In the genomic region with DNA sequence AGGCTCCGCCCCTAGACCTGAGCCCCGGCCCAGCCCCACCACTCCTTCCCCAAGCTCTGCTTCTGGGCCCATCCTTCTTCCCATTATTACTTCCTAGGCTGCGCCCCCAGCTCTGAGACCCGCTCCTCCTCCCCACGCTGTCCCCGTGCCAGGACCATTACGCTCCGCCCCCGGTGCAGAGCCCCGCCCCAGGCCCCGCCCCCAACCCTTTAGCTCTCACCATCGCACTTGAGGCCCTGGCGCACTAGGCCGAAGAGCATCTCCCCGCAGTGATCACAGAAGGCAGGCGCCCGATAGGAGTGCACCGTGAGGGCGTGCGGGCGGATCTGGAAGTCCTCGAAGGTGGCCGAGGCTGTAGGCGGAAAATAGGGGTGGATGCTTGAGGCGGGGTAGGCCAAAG, we compare ENCODE assay signal across 2 cellular contexts.
TF ChIP-seq lines count a peak whose summit lies in the region.

No MANE protein-coding gene starts in this region.

TF ChIP-seq in GM23338, 12 proteins besides CTCF, POLR2A, EP300 and RAD21:
- no peak for TF ChIP-seq CREB1 (CRISPR knock-in tag; IDR thresholded peaks at IDR 0.05; ENCODE audit: low read depth)
- TF ChIP-seq JUNB (IDR thresholded peaks at IDR 0.05; ENCODE audit: unreplicated experiment), result no peak
- TF ChIP-seq, protein P1, sequence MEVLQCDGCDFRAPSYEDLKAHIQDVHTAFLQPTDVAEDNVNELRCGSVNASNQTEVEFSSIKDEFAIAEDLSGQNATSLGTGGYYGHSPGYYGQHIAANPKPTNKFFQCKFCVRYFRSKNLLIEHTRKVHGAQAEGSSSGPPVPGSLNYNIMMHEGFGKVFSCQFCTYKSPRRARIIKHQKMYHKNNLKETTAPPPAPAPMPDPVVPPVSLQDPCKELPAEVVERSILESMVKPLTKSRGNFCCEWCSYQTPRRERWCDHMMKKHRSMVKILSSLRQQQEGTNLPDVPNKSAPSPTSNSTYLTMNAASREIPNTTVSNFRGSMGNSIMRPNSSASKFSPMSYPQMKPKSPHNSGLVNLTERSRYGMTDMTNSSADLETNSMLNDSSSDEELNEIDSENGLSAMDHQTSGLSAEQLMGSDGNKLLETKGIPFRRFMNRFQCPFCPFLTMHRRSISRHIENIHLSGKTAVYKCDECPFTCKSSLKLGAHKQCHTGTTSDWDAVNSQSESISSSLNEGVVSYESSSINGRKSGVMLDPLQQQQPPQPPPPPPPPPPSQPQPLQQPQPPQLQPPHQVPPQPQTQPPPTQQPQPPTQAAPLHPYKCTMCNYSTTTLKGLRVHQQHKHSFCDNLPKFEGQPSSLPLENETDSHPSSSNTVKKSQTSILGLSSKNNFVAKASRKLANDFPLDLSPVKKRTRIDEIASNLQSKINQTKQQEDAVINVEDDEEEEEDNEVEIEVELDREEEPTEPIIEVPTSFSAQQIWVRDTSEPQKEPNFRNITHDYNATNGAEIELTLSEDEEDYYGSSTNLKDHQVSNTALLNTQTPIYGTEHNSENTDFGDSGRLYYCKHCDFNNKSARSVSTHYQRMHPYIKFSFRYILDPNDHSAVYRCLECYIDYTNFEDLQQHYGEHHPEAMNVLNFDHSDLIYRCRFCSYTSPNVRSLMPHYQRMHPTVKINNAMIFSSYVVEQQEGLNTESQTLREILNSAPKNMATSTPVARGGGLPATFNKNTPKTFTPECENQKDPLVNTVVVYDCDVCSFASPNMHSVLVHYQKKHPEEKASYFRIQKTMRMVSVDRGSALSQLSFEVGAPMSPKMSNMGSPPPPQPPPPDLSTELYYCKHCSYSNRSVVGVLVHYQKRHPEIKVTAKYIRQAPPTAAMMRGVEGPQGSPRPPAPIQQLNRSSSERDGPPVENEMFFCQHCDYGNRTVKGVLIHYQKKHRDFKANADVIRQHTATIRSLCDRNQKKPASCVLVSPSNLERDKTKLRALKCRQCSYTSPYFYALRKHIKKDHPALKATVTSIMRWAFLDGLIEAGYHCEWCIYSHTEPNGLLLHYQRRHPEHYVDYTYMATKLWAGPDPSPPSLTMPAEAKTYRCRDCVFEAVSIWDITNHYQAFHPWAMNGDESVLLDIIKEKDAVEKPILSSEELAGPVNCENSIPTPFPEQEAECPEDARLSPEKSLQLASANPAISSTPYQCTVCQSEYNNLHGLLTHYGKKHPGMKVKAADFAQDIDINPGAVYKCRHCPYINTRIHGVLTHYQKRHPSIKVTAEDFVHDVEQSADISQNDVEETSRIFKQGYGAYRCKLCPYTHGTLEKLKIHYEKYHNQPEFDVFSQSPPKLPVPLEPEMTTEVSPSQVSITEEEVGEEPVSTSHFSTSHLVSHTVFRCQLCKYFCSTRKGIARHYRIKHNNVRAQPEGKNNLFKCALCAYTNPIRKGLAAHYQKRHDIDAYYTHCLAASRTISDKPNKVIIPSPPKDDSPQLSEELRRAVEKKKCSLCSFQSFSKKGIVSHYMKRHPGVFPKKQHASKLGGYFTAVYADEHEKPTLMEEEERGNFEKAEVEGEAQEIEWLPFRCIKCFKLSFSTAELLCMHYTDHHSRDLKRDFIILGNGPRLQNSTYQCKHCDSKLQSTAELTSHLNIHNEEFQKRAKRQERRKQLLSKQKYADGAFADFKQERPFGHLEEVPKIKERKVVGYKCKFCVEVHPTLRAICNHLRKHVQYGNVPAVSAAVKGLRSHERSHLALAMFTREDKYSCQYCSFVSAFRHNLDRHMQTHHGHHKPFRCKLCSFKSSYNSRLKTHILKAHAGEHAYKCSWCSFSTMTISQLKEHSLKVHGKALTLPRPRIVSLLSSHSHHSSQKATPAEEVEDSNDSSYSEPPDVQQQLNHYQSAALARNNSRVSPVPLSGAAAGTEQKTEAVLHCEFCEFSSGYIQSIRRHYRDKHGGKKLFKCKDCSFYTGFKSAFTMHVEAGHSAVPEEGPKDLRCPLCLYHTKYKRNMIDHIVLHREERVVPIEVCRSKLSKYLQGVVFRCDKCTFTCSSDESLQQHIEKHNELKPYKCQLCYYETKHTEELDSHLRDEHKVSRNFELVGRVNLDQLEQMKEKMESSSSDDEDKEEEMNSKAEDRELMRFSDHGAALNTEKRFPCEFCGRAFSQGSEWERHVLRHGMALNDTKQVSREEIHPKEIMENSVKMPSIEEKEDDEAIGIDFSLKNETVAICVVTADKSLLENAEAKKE (CRISPR knock-in tag; IDR thresholded peaks at IDR 0.05), result no peak
- TF ChIP-seq, protein P2, sequence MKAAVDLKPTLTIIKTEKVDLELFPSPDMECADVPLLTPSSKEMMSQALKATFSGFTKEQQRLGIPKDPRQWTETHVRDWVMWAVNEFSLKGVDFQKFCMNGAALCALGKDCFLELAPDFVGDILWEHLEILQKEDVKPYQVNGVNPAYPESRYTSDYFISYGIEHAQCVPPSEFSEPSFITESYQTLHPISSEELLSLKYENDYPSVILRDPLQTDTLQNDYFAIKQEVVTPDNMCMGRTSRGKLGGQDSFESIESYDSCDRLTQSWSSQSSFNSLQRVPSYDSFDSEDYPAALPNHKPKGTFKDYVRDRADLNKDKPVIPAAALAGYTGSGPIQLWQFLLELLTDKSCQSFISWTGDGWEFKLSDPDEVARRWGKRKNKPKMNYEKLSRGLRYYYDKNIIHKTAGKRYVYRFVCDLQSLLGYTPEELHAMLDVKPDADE (IDR thresholded peaks at IDR 0.05), result no peak
- peak; percentile 54 for TF ChIP-seq POLR2AphosphoS5 (IDR thresholded peaks at IDR 0.05; ENCODE audit: low read depth)
- TF ChIP-seq ZNF114 (CRISPR knock-in tag; IDR thresholded peaks at IDR 0.05), result no peak

TF ChIP-seq in K562, 482 proteins besides CTCF, POLR2A, EP300 and RAD21:
- TF ChIP-seq, protein P3, sequence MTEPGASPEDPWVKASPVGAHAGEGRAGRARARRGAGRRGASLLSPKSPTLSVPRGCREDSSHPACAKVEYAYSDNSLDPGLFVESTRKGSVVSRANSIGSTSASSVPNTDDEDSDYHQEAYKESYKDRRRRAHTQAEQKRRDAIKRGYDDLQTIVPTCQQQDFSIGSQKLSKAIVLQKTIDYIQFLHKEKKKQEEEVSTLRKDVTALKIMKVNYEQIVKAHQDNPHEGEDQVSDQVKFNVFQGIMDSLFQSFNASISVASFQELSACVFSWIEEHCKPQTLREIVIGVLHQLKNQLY (CRISPR knock-in tag; conservative IDR thresholded peaks at IDR 0.05), result no peak
- no peak for TF ChIP-seq PHF21A (IDR thresholded peaks at IDR 0.05; ENCODE audit: borderline replicate concordance, low read depth)
- TF ChIP-seq, protein P4, sequence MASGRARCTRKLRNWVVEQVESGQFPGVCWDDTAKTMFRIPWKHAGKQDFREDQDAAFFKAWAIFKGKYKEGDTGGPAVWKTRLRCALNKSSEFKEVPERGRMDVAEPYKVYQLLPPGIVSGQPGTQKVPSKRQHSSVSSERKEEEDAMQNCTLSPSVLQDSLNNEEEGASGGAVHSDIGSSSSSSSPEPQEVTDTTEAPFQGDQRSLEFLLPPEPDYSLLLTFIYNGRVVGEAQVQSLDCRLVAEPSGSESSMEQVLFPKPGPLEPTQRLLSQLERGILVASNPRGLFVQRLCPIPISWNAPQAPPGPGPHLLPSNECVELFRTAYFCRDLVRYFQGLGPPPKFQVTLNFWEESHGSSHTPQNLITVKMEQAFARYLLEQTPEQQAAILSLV (tag; IDR thresholded peaks at IDR 0.05), result no peak
- TF ChIP-seq, protein P5, sequence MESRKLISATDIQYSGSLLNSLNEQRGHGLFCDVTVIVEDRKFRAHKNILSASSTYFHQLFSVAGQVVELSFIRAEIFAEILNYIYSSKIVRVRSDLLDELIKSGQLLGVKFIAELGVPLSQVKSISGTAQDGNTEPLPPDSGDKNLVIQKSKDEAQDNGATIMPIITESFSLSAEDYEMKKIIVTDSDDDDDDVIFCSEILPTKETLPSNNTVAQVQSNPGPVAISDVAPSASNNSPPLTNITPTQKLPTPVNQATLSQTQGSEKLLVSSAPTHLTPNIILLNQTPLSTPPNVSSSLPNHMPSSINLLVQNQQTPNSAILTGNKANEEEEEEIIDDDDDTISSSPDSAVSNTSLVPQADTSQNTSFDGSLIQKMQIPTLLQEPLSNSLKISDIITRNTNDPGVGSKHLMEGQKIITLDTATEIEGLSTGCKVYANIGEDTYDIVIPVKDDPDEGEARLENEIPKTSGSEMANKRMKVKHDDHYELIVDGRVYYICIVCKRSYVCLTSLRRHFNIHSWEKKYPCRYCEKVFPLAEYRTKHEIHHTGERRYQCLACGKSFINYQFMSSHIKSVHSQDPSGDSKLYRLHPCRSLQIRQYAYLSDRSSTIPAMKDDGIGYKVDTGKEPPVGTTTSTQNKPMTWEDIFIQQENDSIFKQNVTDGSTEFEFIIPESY (CRISPR knock-in tag; IDR thresholded peaks at IDR 0.05), result peak; percentile 74; the same call in 1 of the 2 replicates
- 0 out of 2 replicates have a peak, but pooled peaks have one; percentile 37 for TF ChIP-seq POLR2G (IDR thresholded peaks at IDR 0.05; ENCODE audit: low read depth, low read length)
